ENCODE assay signal across 8 cellular contexts in the genomic region with DNA sequence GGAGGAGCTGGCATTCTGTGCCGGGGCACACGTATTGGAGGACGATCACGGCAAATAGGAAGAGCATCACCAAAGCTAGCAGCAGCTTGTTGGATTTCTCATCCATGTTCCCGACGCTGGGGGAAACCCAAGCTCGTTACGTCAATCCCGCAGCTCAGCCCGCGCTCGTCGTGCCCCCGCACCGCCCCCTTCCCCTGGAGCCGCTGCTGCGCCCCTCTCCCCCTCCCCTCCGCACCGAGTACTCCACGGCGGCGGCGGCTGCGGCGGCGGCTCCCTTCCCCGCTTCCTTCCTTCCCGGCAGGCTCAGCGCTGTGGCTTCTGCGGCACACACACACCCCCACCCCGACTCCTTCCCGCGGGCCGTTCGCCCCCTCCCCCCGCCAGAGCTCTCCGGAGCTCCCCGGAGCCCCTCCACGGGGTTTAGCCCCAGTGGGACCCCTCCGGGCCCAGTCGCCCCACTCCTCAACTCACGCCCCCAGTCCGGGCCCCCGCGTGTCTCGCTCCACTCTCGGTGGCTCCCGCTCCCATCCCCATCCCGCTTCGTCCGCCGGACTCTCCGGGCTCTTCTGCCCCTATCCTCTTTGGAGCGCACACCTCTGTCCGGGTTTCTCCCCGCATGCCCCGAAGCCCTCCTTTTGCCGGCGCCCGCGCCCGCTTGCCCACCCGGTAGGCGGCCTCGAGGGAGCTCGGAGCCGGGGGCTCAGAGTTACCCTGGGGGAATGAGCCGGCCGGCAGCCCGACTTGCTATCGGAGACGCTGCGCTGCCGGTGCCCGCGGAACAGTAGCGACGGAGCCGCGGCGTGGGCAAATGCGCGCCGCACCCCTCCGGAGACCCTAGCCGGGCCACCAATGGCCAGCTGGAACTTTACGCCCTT. TPM values are rescaled to one million over a fixed set of nuclear protein-coding genes. Genes with fewer than 3 reads are reported as not detected.
A peak's percentile ranks its signal among the peaks of the same experiment; 100 is the strongest.
DNase-seq lines count a peak whose midpoint lies in the region; ATAC-seq and TF ChIP-seq lines count a peak whose summit lies in the region.

No MANE protein-coding gene starts in this region.

- intact Hi-C loops in left cardiac atrium (cut with DNase I) = no loop called here
- intact Hi-C loops in sigmoid colon (cut with DNase I) = no loop called here

- H3K27ac ChIP-seq in VCaP (peak overlapping the region; percentile 85), sigmoid colon (no peak overlapping the region)

- peaks cover 18 to 48% (median 25%) of the 10 kb centered on the region in 3 donors for H3K27me3 ChIP-seq in sigmoid colon

- peak overlapping the region; percentile 29 to 51 (median 45) for H3K4me3 ChIP-seq in sigmoid colon

- H3K36me3 ChIP-seq in sigmoid colon = no peaks in the 10 kb centered on the region

- ATAC-seq in left cardiac atrium (peak in 1 of 2 donors; percentile 59), HG02610 (IDR thresholded peaks at IDR 0.05; ENCODE audit: unreplicated experiment) (no peak), GM19395 (IDR thresholded peaks at IDR 0.05; ENCODE audit: unreplicated experiment) (no peak)

- H3K4me1 ChIP-seq in sigmoid colon = peaks cover 0 to 25% (median 18%) of the 10 kb centered on the region in 4 donors

- no peak for TF ChIP-seq CTCF in VCaP (conservative IDR thresholded peaks at IDR 0.05)
- no peak for TF ChIP-seq CTCF in sigmoid colon (IDR thresholded peaks at IDR 0.05)

- H3K9me3 ChIP-seq in sigmoid colon = no peaks in the 10 kb centered on the region

- no peak for TF ChIP-seq EP300 in sigmoid colon (IDR thresholded peaks at IDR 0.05)

- TF ChIP-seq POLR2A in sigmoid colon (IDR thresholded peaks at IDR 0.05) = no peak

- WGBS in sigmoid colon, 2 donors = 1 to 3% methylated on average over 87 of the region's 87 CpGs

- DNase-seq in HK-2 (ENCODE audit: unreplicated experiment) (peak; percentile 44), left cardiac atrium (peak; percentile 18), sigmoid colon (no peak), NCI-H1417 treated with DMSO at 0.1 percent for 48 hours (lab: John Stamatoyannopoulos, UW) (no peak), GF-D8 (lab: John Stamatoyannopoulos, UW) (no peak)

RNA-seq across cellular contexts. Expression of gene HS6ST2, which starts 1.0 kb away (rescaled TPM):
- under 1 TPM; 0.06 to 0.26 TPM for total RNA-seq in left cardiac atrium
- under 1 TPM; under 0.01 to 0.82 (median 0.27) TPM for total RNA-seq in sigmoid colon
- polyA plus RNA-seq in sigmoid colon = under 1 TPM in 2 of 3 donors, not detected in 1; 0.23 to 0.79 TPM

Comparison
In these comparisons a context has a peak if more than half of its experiments do, and no peak if none do; other contexts are left out.
1. DNase-seq: peak in HK-2 (single experiment) and left cardiac atrium (single experiment); none in sigmoid colon (single experiment), NCI-H1417 treated with DMSO at 0.1 percent for 48 hours (single experiment) and GF-D8 (single experiment).